11 cellular contexts compared by ENCODE assay signal in the genomic region with DNA sequence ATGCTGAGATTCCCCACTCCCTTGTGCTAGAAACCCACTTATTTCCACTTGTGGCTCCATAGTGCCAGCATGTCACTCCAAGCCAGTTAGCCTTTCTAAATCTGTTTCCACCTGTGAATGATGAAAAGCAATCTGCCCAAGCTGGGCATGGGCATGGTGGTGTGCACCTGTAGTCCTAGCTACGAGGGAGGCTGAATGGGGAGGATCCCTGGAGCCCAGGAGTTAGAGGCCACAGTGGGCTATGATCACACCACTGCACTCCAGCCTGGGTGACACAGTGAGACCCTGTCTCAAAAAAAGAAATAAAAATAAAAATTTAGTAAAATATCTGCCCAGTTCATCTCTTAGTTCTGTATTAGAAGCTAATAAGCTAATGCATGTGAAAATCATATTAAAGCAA. TPM values are rescaled to one million over a fixed set of nuclear protein-coding genes. Genes with fewer than 3 reads are reported as not detected.
"Had no signal": no experiment of that assay in that cellular context is flagged by ENCODE, and none has a peak within 500 bp of the region (broad histone marks: within the 10 kb centered on the region; RNA-seq: fewer than 3 reads in every experiment).

No MANE protein-coding gene starts in this region.

- H3K4me3 ChIP-seq: GM23248, HAP-1, K562 had no signal

- FAIRE-seq: K562 had no signal

- DNase-seq: GM23248, H7, HFFc6, IMR-90, KG1 had no signal

- ATAC-seq: HCT116, K562 had no signal

- H3K27ac ChIP-seq: GM23248, HL-60 had no signal

- H2AFZ ChIP-seq: GM23248 had no signal

- H3K27ac Mint-ChIP-seq: HFFc6 had no signal

- H3K36me3 ChIP-seq: HAP-1 had no signal

- H3K4me1 ChIP-seq: HAP-1 had no signal

- H3K9ac ChIP-seq: GM23248 had no signal

- H3K4me3 Mint-ChIP-seq: HFFc6 had no signal

- H3K9me3 ChIP-seq: HAP-1 had no signal

RNA-seq across cellular contexts. Expression of gene PTF1A, which starts 5.0 kb away (rescaled TPM):
- total RNA-seq: GM23248, H4, HFFc6, HT1080, IMR-90, K562 had no signal
- polyA plus RNA-seq: GM23248, IMR-90, K562 had no signal
